ENCODE assay signal across 24 cellular contexts in genomic region chr3:43169987-43170386, GRCh38.
A peak's percentile ranks its signal among the peaks of the same experiment; 100 is the strongest.
DNase-seq lines count a peak whose midpoint lies in the region; ATAC-seq, FAIRE-seq and TF ChIP-seq lines count a peak whose summit lies in the region.
"Had no signal": no experiment of that assay in that cellular context is flagged by ENCODE, and none has a peak within 500 bp of the region (broad histone marks: within the 10 kb centered on the region; RNA-seq: fewer than 3 reads in every experiment).

No MANE protein-coding gene starts in this region.

- intact Hi-C loops in K562 (cut with micrococcal nuclease): no loop called here

- H3K4me3 ChIP-seq in A549: no peak overlapping the region
- no peak overlapping the region for H3K4me3 ChIP-seq in GM23248
- no peak overlapping the region for H3K4me3 ChIP-seq in K562
- H3K4me3 ChIP-seq: BLaER1 treated with 17β-estradiol and CSF1 and Interleukin-3, amounts not matched to agents 10 nM and 100 nM; HAP-1 had no signal

- FAIRE-seq in A549 (lab: Jason Lieb, UNC): no peak
- no peak for FAIRE-seq in K562 (lab: Jason Lieb, UNC)
- FAIRE-seq: A204.1, GM12891, GM18507, H54 had no signal

- ATAC-seq in A549 (no peak), K562 (no peak), GM21423 (IDR thresholded peaks at IDR 0.05; ENCODE audit: unreplicated experiment) (no peak)

- H3K79me2 ChIP-seq in GM23248 (ENCODE audit: insufficient read depth) (no peaks in the 10 kb centered on the region), K562 (ENCODE audit: control insufficient read depth, insufficient read depth, low read length) (no peaks in the 10 kb centered on the region)

- DNase-seq in A549 (ENCODE audit: low read depth in 1 of 2, low spot score in 1 of 2): no peak
- DNase-seq in GM23248: no peak
- no peak for DNase-seq in K562 (ENCODE audit: extremely low read depth in 1 of 4, low spot score in 3 of 4)
- peak; percentile 14 for DNase-seq in islet precursor cell
- no peak for DNase-seq in 8988T
- DNase-seq in NCI-H226: no peak
- no peak for DNase-seq in NCI-H2081 treated with DMSO at 0.1 percent for 48 hours (lab: John Stamatoyannopoulos, UW)
- DNase-seq: ACHN; AML-193; BE2C; Calu3; CD4-positive, alpha-beta memory T cell; COR-L47; DMS53; DMS79 treated with DMSO at 0.1 percent for 48 hours; GF-D8; HFFc6 had no signal

- no peak overlapping the region for H3K4me2 ChIP-seq in A549
- H3K4me2 ChIP-seq in GM23248 (ENCODE audit: unreplicated experiment): no peak overlapping the region
- H3K4me2 ChIP-seq in K562 (ENCODE audit: insufficient read depth, low read length): no peak overlapping the region
- H3K4me2 ChIP-seq: BLaER1 treated with 17β-estradiol and CSF1 and Interleukin-3, amounts not matched to agents 10 nM and 100 nM had no signal

- H4K20me1 ChIP-seq in GM23248 (ENCODE audit: insufficient read depth): no peaks in the 10 kb centered on the region
- H4K20me1 ChIP-seq in K562 (replicated peaks; ENCODE audit: control insufficient read depth, insufficient read depth, low read length): no peaks in the 10 kb centered on the region
- H4K20me1 ChIP-seq: BLaER1 treated with 17β-estradiol and CSF1 and Interleukin-3, amounts not matched to agents 10 nM and 100 nM had no signal

- CTCF ChIA-PET in A549 (lab: Yijun Ruan, JAX) (no interaction called here), K562 (lab: Yijun Ruan, JAX; ENCODE audit: low intra/inter-chr PET ratio) (no interaction called here)

- WGBS in A549 (ENCODE audit: missing lambda C conversion rate): 59% methylated on average over 4 of the region's 4 CpGs
- WGBS in GM23248 (ENCODE audit: low coverage in 1 of 2, low lambda C conversion rate in 2 of 2, missing lambda C conversion rate in 2 of 2), 2 experiments: 76 to 78% methylated on average over 4 of the region's 4 CpGs
- WGBS in K562 (ENCODE audit: insufficient coverage, low coverage, missing lambda C conversion rate): 0% methylated on average over 4 of the region's 4 CpGs

- H3K36me3 ChIP-seq in GM23248 (ENCODE audit: low read depth): no peaks in the 10 kb centered on the region
- H3K36me3 ChIP-seq in K562 (ENCODE audit: control insufficient read depth, insufficient read depth, low read length): no peaks in the 10 kb centered on the region
- H3K36me3 ChIP-seq: BE2C; BLaER1 treated with 17β-estradiol and CSF1 and Interleukin-3, amounts not matched to agents 10 nM and 100 nM; HAP-1 had no signal

- POLR2A ChIA-PET in A549 (lab: Yijun Ruan, JAX) (no interaction called here), K562 (lab: Yijun Ruan, JAX) (interaction anchor here (0.7 to 0.9 kb wide), 3 partner anchors 13 to 289 kb away, joined by 3 read pairs; no protein-coding TSS in a partner anchor)

- H3K9ac ChIP-seq in GM23248 (no peak overlapping the region), K562 (ENCODE audit: insufficient read depth in 1 of 2, low read depth in 2 of 2, low read length in 2 of 2) (no peak overlapping the region)
- H3K9ac ChIP-seq: BLaER1 treated with 17β-estradiol and CSF1 and Interleukin-3, amounts not matched to agents 10 nM and 100 nM had no signal

- H2AFZ ChIP-seq in GM23248 (0 out of 2 replicates have a peak overlapping the region, but pooled peaks have one; percentile 33), K562 (ENCODE audit: low read depth, low read length) (no peak overlapping the region)

- H3K27ac ChIP-seq in A549 (no peak overlapping the region), GM23248 (no peak overlapping the region), K562 (ENCODE audit: extremely low read depth, low read depth, low read length) (no peak overlapping the region)
- H3K27ac ChIP-seq: BLaER1 treated with 17β-estradiol and CSF1 and Interleukin-3, amounts not matched to agents 10 nM and 100 nM had no signal

- no TSS peak for BruUV-seq in K562 (replicated peaks; lab: Mats Ljungman, UMichigan)

- no peak for TF ChIP-seq POLR2A in A549 (IDR thresholded peaks at IDR 0.05; ENCODE audit: low read length)
- no peak for TF ChIP-seq POLR2A in K562 (conservative IDR thresholded peaks at IDR 0.05)

- no peaks in the 10 kb centered on the region; the same call in 1 of the 2 replicates for H3F3A ChIP-seq in GM23248 (ENCODE audit: insufficient read depth)

- TF ChIP-seq EP300 in A549 (IDR thresholded peaks at IDR 0.05) (no peak), K562 (IDR thresholded peaks at IDR 0.05; ENCODE audit: low read length) (no peak)

- H3K27me3 ChIP-seq in GM23248 (replicated peaks; ENCODE audit: insufficient read depth) (no peaks in the 10 kb centered on the region), K562 (ENCODE audit: control insufficient read depth in 2 of 2, insufficient read depth in 2 of 2, low read length in 2 of 2) (peaks cover 0 to 12% of the 10 kb centered on the region in 2 experiments; a peak in 2 of 5 replicates)
- H3K27me3 ChIP-seq: BE2C; BLaER1 treated with 17β-estradiol and CSF1 and Interleukin-3, amounts not matched to agents 10 nM and 100 nM had no signal

- in situ Hi-C loops in GM23248 (cut with MboI) (loop anchor here (10.0 kb wide), 1 partner anchor 325 kb away; no protein-coding TSS in a partner anchor), K562 (cut with MboI) (no loop called here)

- H3K4me1 ChIP-seq in A549 (no peaks in the 10 kb centered on the region), GM23248 (ENCODE audit: insufficient read depth) (peaks cover 12% of the 10 kb centered on the region), K562 (replicated peaks in 1 of 2; ENCODE audit: control insufficient read depth in 2 of 2, insufficient read depth in 2 of 2, low read length in 2 of 2) (no peaks in the 10 kb centered on the region)
- H3K4me1 ChIP-seq: BE2C, HAP-1 had no signal

- TF ChIP-seq CTCF in A549 (IDR thresholded peaks at IDR 0.05) (no peak), K562 (IDR thresholded peaks at IDR 0.05 in 2 of 3, conservative IDR thresholded peaks at IDR 0.05 in 1 of 3; ENCODE audit: insufficient read depth in 2 of 3, low read depth in 1 of 3, low read length in 3 of 3) (no peak)

- no peaks in the 10 kb centered on the region for H3K9me2 ChIP-seq in GM23248 (ENCODE audit: insufficient read depth)

- no peak for TF ChIP-seq RAD21 in A549 (conservative IDR thresholded peaks at IDR 0.05 in 1 of 2, IDR thresholded peaks at IDR 0.05 in 1 of 2)
- no peak for TF ChIP-seq RAD21 in K562 (CRISPR knock-in tag; conservative IDR thresholded peaks at IDR 0.05 in 1 of 2, IDR thresholded peaks at IDR 0.05 in 1 of 2)

- 0 out of 3 replicates have a peak, but pooled peaks cover 3% of the 10 kb centered on the region for H3K9me3 ChIP-seq in A549
- H3K9me3 ChIP-seq in GM23248 (ENCODE audit: low read depth): no peaks in the 10 kb centered on the region
- peaks cover 2% of the 10 kb centered on the region; the same call in 1 of the 2 replicates for H3K9me3 ChIP-seq in K562 (replicated peaks; ENCODE audit: control insufficient read depth, insufficient read depth, low read depth, low read length)
- H3K9me3 ChIP-seq: BE2C, HAP-1 had no signal

- no peaks in the 10 kb centered on the region for H3K9me1 ChIP-seq in K562 (ENCODE audit: control insufficient read depth, insufficient read depth, low read length)

TF ChIP-seq in A549, 52 proteins besides CTCF, POLR2A, EP300 and RAD21:
- peak; percentile 81 for TF ChIP-seq MAFK (IDR thresholded peaks at IDR 0.05; ENCODE audit: partially characterized antibody)
- TF ChIP-seq, protein P1, sequence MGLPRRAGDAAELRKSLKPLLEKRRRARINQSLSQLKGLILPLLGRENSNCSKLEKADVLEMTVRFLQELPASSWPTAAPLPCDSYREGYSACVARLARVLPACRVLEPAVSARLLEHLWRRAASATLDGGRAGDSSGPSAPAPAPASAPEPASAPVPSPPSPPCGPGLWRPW (IDR thresholded peaks at IDR 0.05): no peak
- TF ChIP-seq NFE2L2 (conservative IDR thresholded peaks at IDR 0.05; ENCODE audit: low read length): no peak

TF ChIP-seq in K562, 482 proteins besides CTCF, POLR2A, EP300 and RAD21:
- peak; percentile 89 for TF ChIP-seq ZNF316 (IDR thresholded peaks at IDR 0.05)
- peak; percentile 78 for TF ChIP-seq MAFG (tag; conservative IDR thresholded peaks at IDR 0.05)
- TF ChIP-seq PHB2 (IDR thresholded peaks at IDR 0.05; ENCODE audit: low read depth): no peak
- TF ChIP-seq MAFF (IDR thresholded peaks at IDR 0.05; ENCODE audit: low read length): peak; percentile 76
- peak; percentile 74 for TF ChIP-seq MAFK (IDR thresholded peaks at IDR 0.05; ENCODE audit: low read length)
- no peak for TF ChIP-seq MXD1 (CRISPR knock-in tag; IDR thresholded peaks at IDR 0.05; ENCODE audit: borderline replicate concordance, poor library complexity, severe bottlenecking)
- TF ChIP-seq NFE2L1 (tag; IDR thresholded peaks at IDR 0.05; ENCODE audit: borderline replicate concordance, low read depth): peak; percentile 8; the same call in 1 of the 2 replicates
- TF ChIP-seq ZC3H11A (IDR thresholded peaks at IDR 0.05; ENCODE audit: low read depth, low read length): no peak
- TF ChIP-seq C11orf30 (IDR thresholded peaks at IDR 0.05; ENCODE audit: low read depth): peak; percentile 76
- no peak for TF ChIP-seq SMARCA4 (IDR thresholded peaks at IDR 0.05)

Comparison
In these comparisons a context has a peak if more than half of its experiments do, and no peak if none do; other contexts are left out.
1. Of the 35 proteins assayed by ChIP-seq in both K562 and A549: peak only in K562: none; only in A549: none; in both: MAFK; in neither: 34.